In the genomic region with DNA sequence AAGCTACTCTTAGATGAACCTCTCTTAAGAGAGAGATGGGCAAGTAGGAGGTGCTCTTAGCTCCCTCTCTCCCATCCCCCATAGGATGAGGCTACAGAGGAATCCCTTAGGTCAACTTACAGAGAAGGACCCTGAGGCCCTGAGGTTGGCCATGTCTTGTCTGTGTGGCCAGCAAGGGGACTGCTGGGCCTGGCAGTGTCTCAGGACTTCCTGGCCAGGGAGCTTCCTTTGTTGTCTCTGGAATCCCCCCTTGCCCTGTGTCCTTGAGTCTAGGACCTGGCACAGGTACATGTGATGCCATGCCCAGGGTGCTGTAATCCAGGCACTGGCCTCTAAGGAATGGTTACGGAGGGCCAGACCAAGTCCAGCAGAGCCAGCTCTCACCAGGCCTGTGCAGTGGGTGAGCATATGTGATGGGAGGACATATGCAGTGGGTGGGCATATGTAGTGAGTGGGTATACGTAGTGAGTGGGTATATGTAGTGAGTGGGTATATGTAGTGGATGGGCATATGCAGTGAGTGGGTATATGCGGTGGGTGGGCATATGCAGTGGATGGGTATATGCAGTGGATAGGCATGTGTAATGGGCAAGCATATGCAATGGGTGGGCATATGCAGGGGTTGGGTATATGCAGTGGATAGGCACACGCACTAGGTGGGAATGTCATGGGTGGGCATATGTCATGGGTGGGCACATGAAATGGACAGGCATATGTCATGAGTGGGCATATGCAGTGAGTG, we compare ENCODE assay signal across 1 cellular context.
TF ChIP-seq lines count a peak whose summit lies in the region.

No MANE protein-coding gene starts in this region.

TF ChIP-seq in HepG2, 621 proteins besides CTCF, POLR2A, EP300 and RAD21 (continued from another document):
- TF ChIP-seq ZNF891 (CRISPR knock-in tag; IDR thresholded peaks at IDR 0.05) = no peak
- no peak for TF ChIP-seq MAFG (CRISPR knock-in tag; IDR thresholded peaks at IDR 0.05)
- TF ChIP-seq ZNF274 (CRISPR knock-in tag; IDR thresholded peaks at IDR 0.05) = no peak
- TF ChIP-seq ZNF441 (CRISPR knock-in tag; IDR thresholded peaks at IDR 0.05; ENCODE audit: borderline replicate concordance) = no peak
- no peak; the same call in 1 of the 2 replicates for TF ChIP-seq POLR2AphosphoS5 (IDR thresholded peaks at IDR 0.05; ENCODE audit: low read depth, low read length)
- TF ChIP-seq, protein P1, sequence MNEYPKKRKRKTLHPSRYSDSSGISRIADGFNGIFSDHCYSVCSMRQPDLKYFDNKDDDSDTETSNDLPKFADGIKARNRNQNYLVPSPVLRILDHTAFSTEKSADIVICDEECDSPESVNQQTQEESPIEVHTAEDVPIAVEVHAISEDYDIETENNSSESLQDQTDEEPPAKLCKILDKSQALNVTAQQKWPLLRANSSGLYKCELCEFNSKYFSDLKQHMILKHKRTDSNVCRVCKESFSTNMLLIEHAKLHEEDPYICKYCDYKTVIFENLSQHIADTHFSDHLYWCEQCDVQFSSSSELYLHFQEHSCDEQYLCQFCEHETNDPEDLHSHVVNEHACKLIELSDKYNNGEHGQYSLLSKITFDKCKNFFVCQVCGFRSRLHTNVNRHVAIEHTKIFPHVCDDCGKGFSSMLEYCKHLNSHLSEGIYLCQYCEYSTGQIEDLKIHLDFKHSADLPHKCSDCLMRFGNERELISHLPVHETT (CRISPR knock-in tag; conservative IDR thresholded peaks at IDR 0.05) = no peak
- no peak for TF ChIP-seq HOXA9 (CRISPR knock-in tag; IDR thresholded peaks at IDR 0.05; ENCODE audit: borderline replicate concordance)
- no peak for TF ChIP-seq ZFP36L2 (CRISPR knock-in tag; IDR thresholded peaks at IDR 0.05)
- no peak for TF ChIP-seq MIER2 (CRISPR knock-in tag; IDR thresholded peaks at IDR 0.05)
- no peak for TF ChIP-seq ZNF776 (CRISPR knock-in tag; IDR thresholded peaks at IDR 0.05)
- no peak for TF ChIP-seq RBM39 (IDR thresholded peaks at IDR 0.05; ENCODE audit: low read depth, low read length, poor library complexity, severe bottlenecking)
- TF ChIP-seq, protein P2, sequence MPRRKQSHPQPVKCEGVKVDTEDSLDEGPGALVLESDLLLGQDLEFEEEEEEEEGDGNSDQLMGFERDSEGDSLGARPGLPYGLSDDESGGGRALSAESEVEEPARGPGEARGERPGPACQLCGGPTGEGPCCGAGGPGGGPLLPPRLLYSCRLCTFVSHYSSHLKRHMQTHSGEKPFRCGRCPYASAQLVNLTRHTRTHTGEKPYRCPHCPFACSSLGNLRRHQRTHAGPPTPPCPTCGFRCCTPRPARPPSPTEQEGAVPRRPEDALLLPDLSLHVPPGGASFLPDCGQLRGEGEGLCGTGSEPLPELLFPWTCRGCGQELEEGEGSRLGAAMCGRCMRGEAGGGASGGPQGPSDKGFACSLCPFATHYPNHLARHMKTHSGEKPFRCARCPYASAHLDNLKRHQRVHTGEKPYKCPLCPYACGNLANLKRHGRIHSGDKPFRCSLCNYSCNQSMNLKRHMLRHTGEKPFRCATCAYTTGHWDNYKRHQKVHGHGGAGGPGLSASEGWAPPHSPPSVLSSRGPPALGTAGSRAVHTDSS (CRISPR knock-in tag; conservative IDR thresholded peaks at IDR 0.05) = no peak
- TF ChIP-seq, protein P3, sequence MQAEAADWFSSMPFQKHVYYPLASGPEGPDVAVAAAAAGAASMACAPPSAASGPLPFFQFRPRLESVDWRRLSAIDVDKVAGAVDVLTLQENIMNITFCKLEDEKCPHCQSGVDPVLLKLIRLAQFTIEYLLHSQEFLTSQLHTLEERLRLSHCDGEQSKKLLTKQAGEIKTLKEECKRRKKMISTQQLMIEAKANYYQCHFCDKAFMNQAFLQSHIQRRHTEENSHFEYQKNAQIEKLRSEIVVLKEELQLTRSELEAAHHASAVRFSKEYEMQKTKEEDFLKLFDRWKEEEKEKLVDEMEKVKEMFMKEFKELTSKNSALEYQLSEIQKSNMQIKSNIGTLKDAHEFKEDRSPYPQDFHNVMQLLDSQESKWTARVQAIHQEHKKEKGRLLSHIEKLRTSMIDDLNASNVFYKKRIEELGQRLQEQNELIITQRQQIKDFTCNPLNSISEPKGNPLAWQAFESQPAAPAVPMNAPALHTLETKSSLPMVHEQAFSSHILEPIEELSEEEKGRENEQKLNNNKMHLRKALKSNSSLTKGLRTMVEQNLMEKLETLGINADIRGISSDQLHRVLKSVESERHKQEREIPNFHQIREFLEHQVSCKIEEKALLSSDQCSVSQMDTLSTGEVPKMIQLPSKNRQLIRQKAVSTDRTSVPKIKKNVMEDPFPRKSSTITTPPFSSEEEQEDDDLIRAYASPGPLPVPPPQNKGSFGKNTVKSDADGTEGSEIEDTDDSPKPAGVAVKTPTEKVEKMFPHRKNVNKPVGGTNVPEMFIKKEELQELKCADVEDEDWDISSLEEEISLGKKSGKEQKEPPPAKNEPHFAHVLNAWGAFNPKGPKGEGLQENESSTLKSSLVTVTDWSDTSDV (CRISPR knock-in tag; IDR thresholded peaks at IDR 0.05) = no peak
- TF ChIP-seq, protein P4, sequence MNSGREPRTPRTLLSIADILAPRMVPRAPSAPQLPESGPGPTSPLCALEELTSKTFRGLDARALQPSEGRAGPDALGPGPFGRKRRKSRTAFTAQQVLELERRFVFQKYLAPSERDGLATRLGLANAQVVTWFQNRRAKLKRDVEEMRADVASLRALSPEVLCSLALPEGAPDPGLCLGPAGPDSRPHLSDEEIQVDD (CRISPR knock-in tag; IDR thresholded peaks at IDR 0.05; ENCODE audit: borderline replicate concordance) = no peak
- no peak for TF ChIP-seq ZNF781 (CRISPR knock-in tag; IDR thresholded peaks at IDR 0.05; ENCODE audit: borderline replicate concordance, not compliant biosample characterization)
- no peak for TF ChIP-seq XBP1 (CRISPR knock-in tag; IDR thresholded peaks at IDR 0.05)
- no peak for TF ChIP-seq REL (CRISPR knock-in tag; conservative IDR thresholded peaks at IDR 0.05)
- TF ChIP-seq MATR3 (CRISPR knock-in tag; IDR thresholded peaks at IDR 0.05) = 0 out of 2 replicates have a peak, but pooled peaks have one; percentile 14
- TF ChIP-seq, protein P5, sequence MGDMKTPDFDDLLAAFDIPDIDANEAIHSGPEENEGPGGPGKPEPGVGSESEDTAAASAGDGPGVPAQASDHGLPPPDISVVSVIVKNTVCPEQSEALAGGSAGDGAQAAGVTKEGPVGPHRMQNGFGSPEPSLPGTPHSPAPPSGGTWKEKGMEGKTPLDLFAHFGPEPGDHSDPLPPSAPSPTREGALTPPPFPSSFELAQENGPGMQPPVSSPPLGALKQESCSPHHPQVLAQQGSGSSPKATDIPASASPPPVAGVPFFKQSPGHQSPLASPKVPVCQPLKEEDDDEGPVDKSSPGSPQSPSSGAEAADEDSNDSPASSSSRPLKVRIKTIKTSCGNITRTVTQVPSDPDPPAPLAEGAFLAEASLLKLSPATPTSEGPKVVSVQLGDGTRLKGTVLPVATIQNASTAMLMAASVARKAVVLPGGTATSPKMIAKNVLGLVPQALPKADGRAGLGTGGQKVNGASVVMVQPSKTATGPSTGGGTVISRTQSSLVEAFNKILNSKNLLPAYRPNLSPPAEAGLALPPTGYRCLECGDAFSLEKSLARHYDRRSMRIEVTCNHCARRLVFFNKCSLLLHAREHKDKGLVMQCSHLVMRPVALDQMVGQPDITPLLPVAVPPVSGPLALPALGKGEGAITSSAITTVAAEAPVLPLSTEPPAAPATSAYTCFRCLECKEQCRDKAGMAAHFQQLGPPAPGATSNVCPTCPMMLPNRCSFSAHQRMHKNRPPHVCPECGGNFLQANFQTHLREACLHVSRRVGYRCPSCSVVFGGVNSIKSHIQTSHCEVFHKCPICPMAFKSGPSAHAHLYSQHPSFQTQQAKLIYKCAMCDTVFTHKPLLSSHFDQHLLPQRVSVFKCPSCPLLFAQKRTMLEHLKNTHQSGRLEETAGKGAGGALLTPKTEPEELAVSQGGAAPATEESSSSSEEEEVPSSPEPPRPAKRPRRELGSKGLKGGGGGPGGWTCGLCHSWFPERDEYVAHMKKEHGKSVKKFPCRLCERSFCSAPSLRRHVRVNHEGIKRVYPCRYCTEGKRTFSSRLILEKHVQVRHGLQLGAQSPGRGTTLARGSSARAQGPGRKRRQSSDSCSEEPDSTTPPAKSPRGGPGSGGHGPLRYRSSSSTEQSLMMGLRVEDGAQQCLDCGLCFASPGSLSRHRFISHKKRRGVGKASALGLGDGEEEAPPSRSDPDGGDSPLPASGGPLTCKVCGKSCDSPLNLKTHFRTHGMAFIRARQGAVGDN (CRISPR knock-in tag; IDR thresholded peaks at IDR 0.05) = peak; percentile 42; the same call in 1 of the 2 replicates
- no peak for TF ChIP-seq ZNF12 (CRISPR knock-in tag; IDR thresholded peaks at IDR 0.05)
- TF ChIP-seq XRCC5 (optimal IDR thresholded peaks at IDR 0.05; ENCODE audit: low read length) = no peak
- TF ChIP-seq DNMT3B (CRISPR knock-in tag; conservative IDR thresholded peaks at IDR 0.05) = no peak
- 0 out of 2 replicates have a peak, but pooled peaks have one; percentile 39 for TF ChIP-seq POLR2G (IDR thresholded peaks at IDR 0.05; ENCODE audit: low read depth, low read length)
- no peak for TF ChIP-seq ZBTB42 (CRISPR knock-in tag; IDR thresholded peaks at IDR 0.05)
- 0 out of 2 replicates have a peak, but pooled peaks have one; percentile 21 for TF ChIP-seq BORCS8-MEF2B (CRISPR knock-in tag; IDR thresholded peaks at IDR 0.05)
- TF ChIP-seq SIN3A (IDR thresholded peaks at IDR 0.05; ENCODE audit: borderline replicate concordance, low read depth, low read length) = no peak
- no peak for TF ChIP-seq MZF1 (CRISPR knock-in tag; IDR thresholded peaks at IDR 0.05; ENCODE audit: borderline replicate concordance)
- TF ChIP-seq, protein P6, sequence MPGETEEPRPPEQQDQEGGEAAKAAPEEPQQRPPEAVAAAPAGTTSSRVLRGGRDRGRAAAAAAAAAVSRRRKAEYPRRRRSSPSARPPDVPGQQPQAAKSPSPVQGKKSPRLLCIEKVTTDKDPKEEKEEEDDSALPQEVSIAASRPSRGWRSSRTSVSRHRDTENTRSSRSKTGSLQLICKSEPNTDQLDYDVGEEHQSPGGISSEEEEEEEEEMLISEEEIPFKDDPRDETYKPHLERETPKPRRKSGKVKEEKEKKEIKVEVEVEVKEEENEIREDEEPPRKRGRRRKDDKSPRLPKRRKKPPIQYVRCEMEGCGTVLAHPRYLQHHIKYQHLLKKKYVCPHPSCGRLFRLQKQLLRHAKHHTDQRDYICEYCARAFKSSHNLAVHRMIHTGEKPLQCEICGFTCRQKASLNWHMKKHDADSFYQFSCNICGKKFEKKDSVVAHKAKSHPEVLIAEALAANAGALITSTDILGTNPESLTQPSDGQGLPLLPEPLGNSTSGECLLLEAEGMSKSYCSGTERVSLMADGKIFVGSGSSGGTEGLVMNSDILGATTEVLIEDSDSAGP (CRISPR knock-in tag; IDR thresholded peaks at IDR 0.05; ENCODE audit: borderline replicate concordance) = 0 out of 2 replicates have a peak, but pooled peaks have one; percentile 8
- 0 out of 2 replicates have a peak, but pooled peaks have one; percentile 25 for TF ChIP-seq JUNB (CRISPR knock-in tag; IDR thresholded peaks at IDR 0.05; ENCODE audit: borderline replicate concordance)
